1 cellular context compared by ENCODE assay signal in the genomic region with DNA sequence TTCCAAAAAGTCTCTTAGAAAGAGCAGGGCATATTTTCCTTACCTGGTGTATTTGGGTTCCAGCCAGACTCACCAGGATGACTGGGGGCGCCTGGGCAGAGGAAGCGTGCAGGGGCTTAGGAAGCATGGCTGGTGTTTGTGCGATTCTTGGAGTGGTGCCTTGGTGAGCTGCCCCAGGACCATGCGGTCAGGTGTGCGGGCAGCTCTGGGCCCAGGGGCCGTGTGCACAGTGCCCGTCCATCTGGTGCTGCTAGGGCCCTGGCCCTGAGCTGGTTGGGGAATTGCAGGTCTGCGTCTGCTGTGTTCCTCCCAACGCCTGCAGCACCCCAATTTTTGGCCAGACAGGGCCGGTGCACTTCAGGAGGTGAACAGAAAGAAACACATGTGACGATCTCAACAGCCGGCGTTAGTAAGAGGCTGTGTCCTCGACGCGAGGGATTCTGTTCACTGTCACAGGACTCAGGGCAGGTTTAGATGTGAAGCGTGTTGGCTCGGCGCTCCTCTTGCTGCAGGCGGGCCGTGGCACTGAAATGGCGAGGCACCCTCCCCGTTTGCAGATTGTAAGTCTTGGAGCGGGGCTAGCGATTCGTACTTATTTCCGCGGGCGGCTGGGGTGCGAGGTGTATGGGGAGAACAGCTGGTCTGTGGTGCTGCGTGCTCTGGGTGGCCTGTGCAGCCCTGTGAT.
TF ChIP-seq lines count a peak whose summit lies in the region.

No MANE protein-coding gene starts in this region.

TF ChIP-seq in GM23338, 12 proteins besides CTCF, POLR2A, EP300 and RAD21 (continued from another document):
- TF ChIP-seq, protein P1, sequence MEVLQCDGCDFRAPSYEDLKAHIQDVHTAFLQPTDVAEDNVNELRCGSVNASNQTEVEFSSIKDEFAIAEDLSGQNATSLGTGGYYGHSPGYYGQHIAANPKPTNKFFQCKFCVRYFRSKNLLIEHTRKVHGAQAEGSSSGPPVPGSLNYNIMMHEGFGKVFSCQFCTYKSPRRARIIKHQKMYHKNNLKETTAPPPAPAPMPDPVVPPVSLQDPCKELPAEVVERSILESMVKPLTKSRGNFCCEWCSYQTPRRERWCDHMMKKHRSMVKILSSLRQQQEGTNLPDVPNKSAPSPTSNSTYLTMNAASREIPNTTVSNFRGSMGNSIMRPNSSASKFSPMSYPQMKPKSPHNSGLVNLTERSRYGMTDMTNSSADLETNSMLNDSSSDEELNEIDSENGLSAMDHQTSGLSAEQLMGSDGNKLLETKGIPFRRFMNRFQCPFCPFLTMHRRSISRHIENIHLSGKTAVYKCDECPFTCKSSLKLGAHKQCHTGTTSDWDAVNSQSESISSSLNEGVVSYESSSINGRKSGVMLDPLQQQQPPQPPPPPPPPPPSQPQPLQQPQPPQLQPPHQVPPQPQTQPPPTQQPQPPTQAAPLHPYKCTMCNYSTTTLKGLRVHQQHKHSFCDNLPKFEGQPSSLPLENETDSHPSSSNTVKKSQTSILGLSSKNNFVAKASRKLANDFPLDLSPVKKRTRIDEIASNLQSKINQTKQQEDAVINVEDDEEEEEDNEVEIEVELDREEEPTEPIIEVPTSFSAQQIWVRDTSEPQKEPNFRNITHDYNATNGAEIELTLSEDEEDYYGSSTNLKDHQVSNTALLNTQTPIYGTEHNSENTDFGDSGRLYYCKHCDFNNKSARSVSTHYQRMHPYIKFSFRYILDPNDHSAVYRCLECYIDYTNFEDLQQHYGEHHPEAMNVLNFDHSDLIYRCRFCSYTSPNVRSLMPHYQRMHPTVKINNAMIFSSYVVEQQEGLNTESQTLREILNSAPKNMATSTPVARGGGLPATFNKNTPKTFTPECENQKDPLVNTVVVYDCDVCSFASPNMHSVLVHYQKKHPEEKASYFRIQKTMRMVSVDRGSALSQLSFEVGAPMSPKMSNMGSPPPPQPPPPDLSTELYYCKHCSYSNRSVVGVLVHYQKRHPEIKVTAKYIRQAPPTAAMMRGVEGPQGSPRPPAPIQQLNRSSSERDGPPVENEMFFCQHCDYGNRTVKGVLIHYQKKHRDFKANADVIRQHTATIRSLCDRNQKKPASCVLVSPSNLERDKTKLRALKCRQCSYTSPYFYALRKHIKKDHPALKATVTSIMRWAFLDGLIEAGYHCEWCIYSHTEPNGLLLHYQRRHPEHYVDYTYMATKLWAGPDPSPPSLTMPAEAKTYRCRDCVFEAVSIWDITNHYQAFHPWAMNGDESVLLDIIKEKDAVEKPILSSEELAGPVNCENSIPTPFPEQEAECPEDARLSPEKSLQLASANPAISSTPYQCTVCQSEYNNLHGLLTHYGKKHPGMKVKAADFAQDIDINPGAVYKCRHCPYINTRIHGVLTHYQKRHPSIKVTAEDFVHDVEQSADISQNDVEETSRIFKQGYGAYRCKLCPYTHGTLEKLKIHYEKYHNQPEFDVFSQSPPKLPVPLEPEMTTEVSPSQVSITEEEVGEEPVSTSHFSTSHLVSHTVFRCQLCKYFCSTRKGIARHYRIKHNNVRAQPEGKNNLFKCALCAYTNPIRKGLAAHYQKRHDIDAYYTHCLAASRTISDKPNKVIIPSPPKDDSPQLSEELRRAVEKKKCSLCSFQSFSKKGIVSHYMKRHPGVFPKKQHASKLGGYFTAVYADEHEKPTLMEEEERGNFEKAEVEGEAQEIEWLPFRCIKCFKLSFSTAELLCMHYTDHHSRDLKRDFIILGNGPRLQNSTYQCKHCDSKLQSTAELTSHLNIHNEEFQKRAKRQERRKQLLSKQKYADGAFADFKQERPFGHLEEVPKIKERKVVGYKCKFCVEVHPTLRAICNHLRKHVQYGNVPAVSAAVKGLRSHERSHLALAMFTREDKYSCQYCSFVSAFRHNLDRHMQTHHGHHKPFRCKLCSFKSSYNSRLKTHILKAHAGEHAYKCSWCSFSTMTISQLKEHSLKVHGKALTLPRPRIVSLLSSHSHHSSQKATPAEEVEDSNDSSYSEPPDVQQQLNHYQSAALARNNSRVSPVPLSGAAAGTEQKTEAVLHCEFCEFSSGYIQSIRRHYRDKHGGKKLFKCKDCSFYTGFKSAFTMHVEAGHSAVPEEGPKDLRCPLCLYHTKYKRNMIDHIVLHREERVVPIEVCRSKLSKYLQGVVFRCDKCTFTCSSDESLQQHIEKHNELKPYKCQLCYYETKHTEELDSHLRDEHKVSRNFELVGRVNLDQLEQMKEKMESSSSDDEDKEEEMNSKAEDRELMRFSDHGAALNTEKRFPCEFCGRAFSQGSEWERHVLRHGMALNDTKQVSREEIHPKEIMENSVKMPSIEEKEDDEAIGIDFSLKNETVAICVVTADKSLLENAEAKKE (CRISPR knock-in tag; IDR thresholded peaks at IDR 0.05), result no peak
